ENCODE assay signal across 8 cellular contexts in the genomic region with DNA sequence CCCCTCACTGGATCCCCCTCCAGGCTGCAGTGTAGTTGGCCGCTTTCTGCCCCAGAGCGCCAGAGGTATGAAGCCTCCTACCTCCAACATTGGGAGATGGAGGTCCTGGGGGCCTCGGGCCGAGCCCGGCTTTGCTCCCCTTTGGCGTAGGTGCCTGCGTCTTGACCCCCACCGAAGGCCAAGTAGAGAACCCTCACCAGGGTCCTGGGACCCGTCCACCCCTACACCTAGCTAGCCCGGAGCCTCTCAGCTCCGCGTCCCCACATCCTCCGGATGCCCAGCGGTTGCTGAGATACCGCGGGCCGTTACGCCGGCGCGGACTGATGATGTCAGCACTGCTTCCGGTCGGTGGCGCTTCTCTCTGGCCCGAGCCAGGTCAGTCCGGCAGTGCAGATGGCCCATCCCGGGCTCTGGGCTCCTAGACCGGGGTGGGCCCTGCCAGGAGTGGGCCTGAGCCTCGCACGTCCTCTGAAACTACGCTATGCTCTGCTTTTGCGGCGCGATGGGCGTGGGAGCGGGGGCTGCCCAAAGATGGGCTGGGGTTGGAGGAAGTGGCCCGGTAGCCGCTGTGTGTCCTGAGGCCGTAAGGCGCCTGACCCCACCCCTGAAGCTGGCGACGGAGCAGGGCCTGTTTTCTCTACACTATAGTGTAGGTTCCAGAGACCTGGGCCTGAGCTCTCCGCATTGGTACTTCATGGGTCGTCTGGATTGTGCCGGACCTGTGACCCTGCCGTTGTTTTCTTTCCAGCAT. TPM values are rescaled to one million over a fixed set of nuclear protein-coding genes. Genes with fewer than 3 reads are reported as not detected.
A peak's percentile ranks its signal among the peaks of the same experiment; 100 is the strongest.
DNase-seq lines count a peak whose midpoint lies in the region; ATAC-seq, FAIRE-seq and TF ChIP-seq lines count a peak whose summit lies in the region.

A gene (minus strand): TSS at position 297 of the 751 bp plus-strand sequence. CDS start 1,871 bp downstream, outside the sequence.
A gene with protein sequence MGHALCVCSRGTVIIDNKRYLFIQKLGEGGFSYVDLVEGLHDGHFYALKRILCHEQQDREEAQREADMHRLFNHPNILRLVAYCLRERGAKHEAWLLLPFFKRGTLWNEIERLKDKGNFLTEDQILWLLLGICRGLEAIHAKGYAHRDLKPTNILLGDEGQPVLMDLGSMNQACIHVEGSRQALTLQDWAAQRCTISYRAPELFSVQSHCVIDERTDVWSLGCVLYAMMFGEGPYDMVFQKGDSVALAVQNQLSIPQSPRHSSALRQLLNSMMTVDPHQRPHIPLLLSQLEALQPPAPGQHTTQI (plus strand): TSS at position 332 of the 751 bp plus-strand sequence. CDS start 521 bp downstream, outside the sequence.

- H3K4me3 ChIP-seq in duodenal mucosa (ENCODE audit: low read depth in 1 of 2, low read length in 2 of 2) (peak within 1 kb of the TSS; percentile 71 to 87), lower lobe of right lung (peak within 1 kb of the TSS; percentile 97)

- H3K36me3 ChIP-seq in duodenal mucosa (ENCODE audit: control insufficient read depth in 1 of 2, insufficient read depth in 2 of 2, low read length in 2 of 2): peaks cover 7 to 18% of the 10 kb centered on the region in 2 donors
- H3K36me3 ChIP-seq in lower lobe of right lung: peaks cover 19% of the 10 kb centered on the region

- H3K9me3 ChIP-seq in duodenal mucosa (ENCODE audit: control insufficient read depth in 1 of 2, low read length in 2 of 2) (no peaks in the 10 kb centered on the region), lower lobe of right lung (no peaks in the 10 kb centered on the region)

- H3K27ac ChIP-seq in C4-2B (peak within 1 kb of the TSS; percentile 81), duodenal mucosa (ENCODE audit: low read depth, low read length) (peak within 1 kb of the TSS; percentile 90), lower lobe of right lung (peak within 1 kb of the TSS; percentile 98)

- TF ChIP-seq CTCF in C4-2B (conservative IDR thresholded peaks at IDR 0.05) (no peak), lower lobe of right lung (IDR thresholded peaks at IDR 0.05) (no peak)

- FAIRE-seq in GM19239 (lab: Jason Lieb, UNC): peak; percentile 89

- DNase-seq in GM19239 (ENCODE audit: insufficient read length, low spot score) (peak; percentile 89), NCI-H748 (lab: John Stamatoyannopoulos, UW; ENCODE audit: unreplicated experiment) (peak; percentile 94), lower lobe of right lung (peak; percentile 97)
- DNase-seq in activated CD4-positive, alpha-beta T cell treated with anti-CD3 and anti-CD28 coated beads, Interleukin-2, amount 50 U/mL, for 48 hours: peak; percentile 93 to 94
- DNase-seq in stimulated activated CD4-positive, alpha-beta T cell treated with anti-CD3 and anti-CD28 coated beads, Interleukin-4, amount 100 ng/mL, for 48 hours (ENCODE audit: low read depth in 2 of 2): peak; percentile 85 to 89

- intact Hi-C loops in lower lobe of right lung (cut with DNase I): no loop called here

- H3K27me3 ChIP-seq in duodenal mucosa (ENCODE audit: control insufficient read depth in 1 of 2, insufficient read depth in 2 of 2, low read length in 2 of 2): no peaks in the 10 kb centered on the region
- no peaks in the 10 kb centered on the region for H3K27me3 ChIP-seq in lower lobe of right lung (ENCODE audit: low read depth)

- H3K4me1 ChIP-seq in duodenal mucosa (ENCODE audit: control insufficient read depth in 1 of 2, insufficient read depth in 2 of 2, low read length in 2 of 2): peaks cover 60% of the 10 kb centered on the region in 2 donors
- H3K4me1 ChIP-seq in lower lobe of right lung: peaks cover 57% of the 10 kb centered on the region

- ATAC-seq in HG03439 (IDR thresholded peaks at IDR 0.05; ENCODE audit: unreplicated experiment) (peak; percentile 85), lower lobe of right lung (peak; percentile 91 to 94)

- H3K9ac ChIP-seq in duodenal mucosa (ENCODE audit: low read depth in 1 of 2, low read length in 2 of 2): peak within 1 kb of the TSS; percentile 68 to 95

RNA-seq across cellular contexts. Expression of the first gene that starts in this region (rescaled TPM):
- 12.6 TPM for total RNA-seq in lower lobe of right lung

RNA-seq across cellular contexts. Expression of the second gene that starts in this region (rescaled TPM):
- total RNA-seq in lower lobe of right lung: 26.7 TPM

Comparison
In these comparisons a context has a peak if more than half of its experiments do, and no peak if none do; other contexts are left out.
1. Peak in every context shown above with its lines: DNase-seq, ATAC-seq, H3K4me3 ChIP-seq and H3K27ac ChIP-seq.